In genomic region chr7:142478479-142479220, GRCh38 we compare ENCODE assay signal across 8 cellular contexts.
A peak's percentile ranks its signal among the peaks of the same experiment; 100 is the strongest.
DNase-seq lines count a peak whose midpoint lies in the region; ATAC-seq, FAIRE-seq and TF ChIP-seq lines count a peak whose summit lies in the region.

No MANE protein-coding gene starts in this region.

- H3K4me2 ChIP-seq in GM12878 (ENCODE audit: control insufficient read depth, insufficient read depth): no peak overlapping the region

- no peak overlapping the region for H3K9ac ChIP-seq in GM12878 (ENCODE audit: control insufficient read depth, insufficient read depth, low read length)

- intact Hi-C loops in GM12878 (cut with micrococcal nuclease; ENCODE audit: unreplicated experiment): no loop called here

- 11% methylated on average over 9 of the region's 9 CpGs for WGBS in GM12878 (ENCODE audit: insufficient coverage, insufficient replicate concordance, low lambda C conversion rate, missing lambda C conversion rate)
- WGBS in gastroesophageal sphincter (ENCODE audit: low coverage in 1 of 2), 2 donors: 14 to 27% methylated on average over 5 to 9 of the region's 9 CpGs

- H3K27me3 Mint-ChIP-seq in CD8-positive, alpha-beta memory T cell: no peaks in the 10 kb centered on the region

- H3K36me3 ChIP-seq in CD8-positive, alpha-beta memory T cell (ENCODE audit: insufficient read depth, low read length): no peaks in the 10 kb centered on the region
- H3K36me3 ChIP-seq in GM12878 (ENCODE audit: control insufficient read depth in 2 of 2, insufficient read depth in 2 of 2, low read length in 1 of 2) (no peaks in the 10 kb centered on the region), gastroesophageal sphincter (no peaks in the 10 kb centered on the region)

- H3K4me1 ChIP-seq in CD8-positive, alpha-beta memory T cell (ENCODE audit: insufficient read depth, low read length): peaks cover 79% of the 10 kb centered on the region
- H3K4me1 ChIP-seq in GM12878 (ENCODE audit: control insufficient read depth, insufficient read depth, low read length) (no peaks in the 10 kb centered on the region; the same call in 1 of the 2 replicates), gastroesophageal sphincter (peaks cover 0 to 8% (median 0%) of the 10 kb centered on the region in 3 donors)

- TF ChIP-seq POLR2A in GM12878 (IDR thresholded peaks at IDR 0.05; ENCODE audit: low read depth, low read length) (no peak), gastroesophageal sphincter (IDR thresholded peaks at IDR 0.05) (no peak)

- H3K27ac Mint-ChIP-seq in CD8-positive, alpha-beta memory T cell: peak overlapping the region in 6 of 8 donors; percentile 29 to 78 (median 60)

- peak; percentile 92 for FAIRE-seq in GM12878 (lab: Jason Lieb, UNC)

- peak overlapping the region in 4 of 7 donors; percentile 22 to 28 (median 26) for H3K4me3 Mint-ChIP-seq in CD8-positive, alpha-beta memory T cell

- H3K27me3 ChIP-seq in CD8-positive, alpha-beta memory T cell (ENCODE audit: insufficient read depth, low read length, poor library complexity, severe bottlenecking): no peaks in the 10 kb centered on the region
- H3K27me3 ChIP-seq in GM12878 (replicated peaks in 1 of 2; ENCODE audit: control insufficient read depth in 2 of 2, insufficient read depth in 2 of 2, low read length in 1 of 2) (no peaks in the 10 kb centered on the region), gastroesophageal sphincter (no peaks in the 10 kb centered on the region)

- no TSS peak for BruUV-seq in GM12878 (replicated peaks; lab: Mats Ljungman, UMichigan)

- H2AFZ ChIP-seq in GM12878 (ENCODE audit: control insufficient read depth, low read depth, low read length): no peak overlapping the region; the same call in 1 of the 2 replicates

- DNase-seq in CD8-positive, alpha-beta memory T cell: peak in 1 of 5 donors; percentile 40
- DNase-seq in NCI-H460 (ENCODE audit: extremely low read depth, low read depth) (peak; percentile 40), GM12878 (ENCODE audit: low read depth, low spot score) (no peak), left lobe of liver (ENCODE audit: low spot score) (no peak), NCI-H2029 treated with DMSO at 0.1 percent for 48 hours (lab: John Stamatoyannopoulos, UW) (no peak)

- H3K9me3 Mint-ChIP-seq in CD8-positive, alpha-beta memory T cell: no peaks in the 10 kb centered on the region

- H3K79me2 ChIP-seq in GM12878 (ENCODE audit: control insufficient read depth, insufficient read depth, low read length): no peaks in the 10 kb centered on the region

- peaks cover 61 to 78% (median 71%) of the 10 kb centered on the region in 3 donors for H3K4me1 Mint-ChIP-seq in CD8-positive, alpha-beta memory T cell

- H4K20me1 ChIP-seq in GM12878 (ENCODE audit: control insufficient read depth, insufficient read depth): no peaks in the 10 kb centered on the region

- SMC1A ChIA-PET in GM12878 (lab: Charles Lee; ENCODE audit: uncharacterized antibody, unreplicated experiment): interaction anchor here (0.9 to 1.3 kb wide), 3 partner anchors 18 to 37 kb away, joined by 3 to 5 read pairs (median 3); no protein-coding TSS in a partner anchor

- H3K27ac ChIP-seq in CD8-positive, alpha-beta memory T cell (ENCODE audit: low read depth, low read length): no peak overlapping the region
- H3K27ac ChIP-seq in GM12878 (ENCODE audit: control insufficient read depth, insufficient read depth) (no peak overlapping the region), gastroesophageal sphincter (no peak overlapping the region)

- in situ Hi-C loops in GM12878 (cut with MboI): no loop called here

- TF ChIP-seq EP300 in GM12878 (IDR thresholded peaks at IDR 0.05; ENCODE audit: borderline replicate concordance in 1 of 2, control insufficient read depth in 1 of 2, low read depth in 2 of 2, low read length in 2 of 2) (no peak; a peak in 1 of 4 replicates), gastroesophageal sphincter (IDR thresholded peaks at IDR 0.05) (no peak)

- H3K36me3 Mint-ChIP-seq in CD8-positive, alpha-beta memory T cell: peaks cover 0 to 1% (median 0%) of the 10 kb centered on the region in 3 donors

- peak; percentile 24; the same call in 1 of the 2 replicates for TF ChIP-seq RAD21 in GM12878 (IDR thresholded peaks at IDR 0.05; ENCODE audit: insufficient read depth, low read depth, low read length)

- CTCF ChIA-PET in CD8-positive, alpha-beta memory T cell (lab: Charles Lee): interaction anchor here (0.6 to 4.7 kb wide), 14 partner anchors 8 to 333 kb away, joined by 3 to 55 read pairs (median 4); no protein-coding TSS in a partner anchor
- CTCF ChIA-PET in GM12878 (lab: Yijun Ruan, JAX): interaction anchor here (0.6 to 13.2 kb wide), 22 partner anchors 8 to 679 kb away, joined by 3 to 205 read pairs (median 3); no protein-coding TSS in a partner anchor

- ATAC-seq in GM18511 (IDR thresholded peaks at IDR 0.05; ENCODE audit: unreplicated experiment): peak; percentile 69
- peak; percentile 81 for ATAC-seq in HG02870 (IDR thresholded peaks at IDR 0.05; ENCODE audit: unreplicated experiment)
- peak; percentile 87 for ATAC-seq in GM12878
- peak; percentile 83 for ATAC-seq in left lobe of liver
- ATAC-seq in gastroesophageal sphincter: no peak

- POLR2A ChIA-PET in CD8-positive, alpha-beta memory T cell (lab: Charles Lee): interaction anchor here (0.6 kb wide), 1 partner anchor 126 kb away, joined by 4 read pairs; no protein-coding TSS in a partner anchor
- POLR2A ChIA-PET in GM12878 (lab: Charles Lee): no interaction called here

- no peak overlapping the region for H3K4me3 ChIP-seq in CD8-positive, alpha-beta memory T cell (ENCODE audit: low read length)
- no peak overlapping the region for H3K4me3 ChIP-seq in GM12878
- H3K4me3 ChIP-seq in gastroesophageal sphincter: no peak overlapping the region

- RAD21 ChIA-PET in GM12878 (lab: Charles Lee; ENCODE audit: unreplicated experiment): interaction anchor here (1.1 kb wide), 1 partner anchor 18 kb away, joined by 3 read pairs; no protein-coding TSS in a partner anchor

- TF ChIP-seq CTCF in GM12878 (IDR thresholded peaks at IDR 0.05 in 2 of 3, conservative IDR thresholded peaks at IDR 0.05 in 1 of 3; ENCODE audit: control insufficient read depth in 2 of 3, extremely low read depth in 1 of 3, insufficient read depth in 1 of 3, low read depth in 3 of 3, low read length in 3 of 3) (peak; percentile 46 to 59 (median 57)), gastroesophageal sphincter (IDR thresholded peaks at IDR 0.05) (peak in 1 of 4 experiments; percentile 59)

- no peaks in the 10 kb centered on the region for H3K9me3 ChIP-seq in CD8-positive, alpha-beta memory T cell (ENCODE audit: low read length)
- no peaks in the 10 kb centered on the region for H3K9me3 ChIP-seq in GM12878 (replicated peaks; ENCODE audit: control insufficient read depth, insufficient read depth, low read length)
- no peaks in the 10 kb centered on the region for H3K9me3 ChIP-seq in gastroesophageal sphincter

TF ChIP-seq in GM12878, 131 proteins besides CTCF, POLR2A, EP300 and RAD21:
- TF ChIP-seq RELB (IDR thresholded peaks at IDR 0.05; ENCODE audit: low read depth) (no peak), MYC (IDR thresholded peaks at IDR 0.05; ENCODE audit: insufficient read depth, insufficient read length, insufficient replicate concordance, low read length, severe bottlenecking) (no peak), HSF1 (IDR thresholded peaks at IDR 0.05; ENCODE audit: low read depth, low read length) (peak; percentile 98)
